In the genomic region with DNA sequence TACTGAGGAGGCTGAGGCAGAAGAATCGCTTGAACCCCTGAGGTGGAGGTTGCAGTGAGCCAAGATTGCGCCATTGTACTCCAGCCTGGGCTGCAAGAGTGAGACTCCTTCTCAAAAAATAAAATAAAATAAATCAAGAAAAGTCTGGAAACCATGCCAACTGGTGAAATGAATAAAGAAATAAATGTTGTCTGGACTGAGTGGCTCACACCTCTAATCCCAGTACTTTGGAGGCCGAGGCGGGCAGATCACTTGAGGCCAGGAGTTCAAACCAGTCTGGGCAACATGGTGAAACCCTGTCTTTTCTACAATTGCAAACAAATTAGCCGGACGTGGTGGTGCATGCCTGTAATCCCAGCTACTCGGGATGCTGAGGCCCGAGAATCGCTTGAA, we compare ENCODE assay signal across 8 cellular contexts. TPM values are rescaled to one million over a fixed set of nuclear protein-coding genes. Genes with fewer than 3 reads are reported as not detected.
DNase-seq lines count a peak whose midpoint lies in the region; ATAC-seq lines count a peak whose summit lies in the region.

No MANE protein-coding gene starts in this region.

- no peaks in the 10 kb centered on the region for H3K9me3 Mint-ChIP-seq in activated CD4-positive, alpha-beta T cell treated with anti-CD3 and anti-CD28 coated beads, Interleukin-2, amount 10 ng/mL, durations not matched to agents 7 days and 5 days
- H3K9me3 Mint-ChIP-seq in stimulated activated memory B cell treated with anti-CD40 and anti-IgM and Interleukin-4, amounts not matched to agents 10 μg/mL and 1 μg/mL and 100 μg/mL, for 72 hours: no peaks in the 10 kb centered on the region

- no peak for ATAC-seq in stimulated activated memory B cell treated with anti-CD40 and anti-IgM and Interleukin-4, amounts not matched to agents 10 μg/mL and 1 μg/mL and 100 μg/mL, for 72 hours
- ATAC-seq in HG03378 (IDR thresholded peaks at IDR 0.05; ENCODE audit: unreplicated experiment): no peak
- no peak for ATAC-seq in GM21528 (IDR thresholded peaks at IDR 0.05; ENCODE audit: low FRiP score, unreplicated experiment)

- DNase-seq in activated CD4-positive, alpha-beta T cell treated with anti-CD3 and anti-CD28 coated beads, Interleukin-2, amount 10 ng/mL, durations not matched to agents 7 days and 5 days: no peak
- no peak for DNase-seq in activated CD4-positive, alpha-beta T cell treated with anti-CD3 and anti-CD28 coated beads for 4 hours
- DNase-seq in adipocyte (ENCODE audit: low read depth): peak; percentile 46
- DNase-seq in iris pigment epithelial cell (ENCODE audit: low read depth): peak; percentile 21
- no peak for DNase-seq in UCSD-AML1 (lab: John Stamatoyannopoulos, UW; ENCODE audit: unreplicated experiment)

- POLR2A ChIA-PET in activated CD4-positive, alpha-beta T cell treated with anti-CD3 and anti-CD28 coated beads, Interleukin-2, amount 10 ng/mL, durations not matched to agents 7 days and 5 days (lab: Charles Lee): no interaction called here

- no peaks in the 10 kb centered on the region for H3K27me3 ChIP-seq in adipocyte (replicated peaks; ENCODE audit: control insufficient read depth, insufficient read depth, low read length)

- peak overlapping the region; percentile 82 for H3K9ac ChIP-seq in adipocyte (ENCODE audit: low read length)

- H3K36me3 ChIP-seq in adipocyte (ENCODE audit: control insufficient read depth, insufficient read depth, low read length, severe bottlenecking): no peaks in the 10 kb centered on the region

- peak overlapping the region; percentile 93 for H3K27ac Mint-ChIP-seq in activated CD4-positive, alpha-beta T cell treated with anti-CD3 and anti-CD28 coated beads, Interleukin-2, amount 10 ng/mL, durations not matched to agents 7 days and 5 days
- H3K27ac Mint-ChIP-seq in stimulated activated memory B cell treated with anti-CD40 and anti-IgM and Interleukin-4, amounts not matched to agents 10 μg/mL and 1 μg/mL and 100 μg/mL, for 72 hours: peak overlapping the region; percentile 91

- peak overlapping the region; percentile 78 for H3K4me3 ChIP-seq in adipocyte (ENCODE audit: low read length)

- no peaks in the 10 kb centered on the region for H3K27me3 Mint-ChIP-seq in activated CD4-positive, alpha-beta T cell treated with anti-CD3 and anti-CD28 coated beads, Interleukin-2, amount 10 ng/mL, durations not matched to agents 7 days and 5 days
- no peaks in the 10 kb centered on the region for H3K27me3 Mint-ChIP-seq in stimulated activated memory B cell treated with anti-CD40 and anti-IgM and Interleukin-4, amounts not matched to agents 10 μg/mL and 1 μg/mL and 100 μg/mL, for 72 hours

- CTCF ChIA-PET in activated CD4-positive, alpha-beta T cell treated with anti-CD3 and anti-CD28 coated beads, Interleukin-2, amount 10 ng/mL, durations not matched to agents 7 days and 5 days (lab: Charles Lee): interaction anchor here (0.8 to 2.0 kb wide), 18 partner anchors 7 to 350 kb away, joined by 3 to 11 read pairs (median 4); no protein-coding TSS in a partner anchor

- H3K36me3 Mint-ChIP-seq in activated CD4-positive, alpha-beta T cell treated with anti-CD3 and anti-CD28 coated beads, Interleukin-2, amount 10 ng/mL, durations not matched to agents 7 days and 5 days (ENCODE audit: low read depth): peaks cover 2% of the 10 kb centered on the region
- H3K36me3 Mint-ChIP-seq in stimulated activated memory B cell treated with anti-CD40 and anti-IgM and Interleukin-4, amounts not matched to agents 10 μg/mL and 1 μg/mL and 100 μg/mL, for 72 hours: no peaks in the 10 kb centered on the region

- H3K4me3 Mint-ChIP-seq in activated CD4-positive, alpha-beta T cell treated with anti-CD3 and anti-CD28 coated beads, Interleukin-2, amount 10 ng/mL, durations not matched to agents 7 days and 5 days: peak overlapping the region; percentile 81
- H3K4me3 Mint-ChIP-seq in stimulated activated memory B cell treated with anti-CD40 and anti-IgM and Interleukin-4, amounts not matched to agents 10 μg/mL and 1 μg/mL and 100 μg/mL, for 72 hours: peak overlapping the region; percentile 71

- peaks cover 4% of the 10 kb centered on the region for H3K4me1 ChIP-seq in adipocyte (ENCODE audit: control insufficient read depth, insufficient read depth, low read length)

- no peaks in the 10 kb centered on the region for H3K9me3 ChIP-seq in adipocyte (ENCODE audit: control insufficient read depth, low read length)

- peaks cover 15% of the 10 kb centered on the region for H3K4me1 Mint-ChIP-seq in activated CD4-positive, alpha-beta T cell treated with anti-CD3 and anti-CD28 coated beads, Interleukin-2, amount 10 ng/mL, durations not matched to agents 7 days and 5 days
- peaks cover 32% of the 10 kb centered on the region for H3K4me1 Mint-ChIP-seq in stimulated activated memory B cell treated with anti-CD40 and anti-IgM and Interleukin-4, amounts not matched to agents 10 μg/mL and 1 μg/mL and 100 μg/mL, for 72 hours

RNA-seq across cellular contexts. Expression of a gene that starts 0.7 kb away (rescaled TPM):
- 1 to 10 TPM; 6.5 to 7.8 TPM for total RNA-seq in activated CD4-positive, alpha-beta T cell treated with anti-CD3 and anti-CD28 coated beads, Interleukin-2, amount 10 ng/mL, durations not matched to agents 7 days and 5 days

Comparison
In these comparisons a context has a peak if more than half of its experiments do, and no peak if none do; other contexts are left out.
1. DNase-seq: peak in adipocyte (single experiment) and iris pigment epithelial cell (single experiment); none in activated CD4-positive, alpha-beta T cell treated with anti-CD3 and anti-CD28 coated beads, Interleukin-2, amount 10 ng/mL, durations not matched to agents 7 days and 5 days (single experiment), activated CD4-positive, alpha-beta T cell treated with anti-CD3 and anti-CD28 coated beads for 4 hours (0 of 2) and UCSD-AML1 (single experiment).